Comparison of ENCODE assay signal across 1 cellular context in genomic region chr18:13137939-13138821, GRCh38.
TF ChIP-seq lines count a peak whose summit lies in the region.

No MANE protein-coding gene starts in this region.

TF ChIP-seq in HepG2, 621 proteins besides CTCF, POLR2A, EP300 and RAD21 (continued from another document and continues in another):
- TF ChIP-seq ZNF781 (CRISPR knock-in tag; IDR thresholded peaks at IDR 0.05; ENCODE audit: borderline replicate concordance, not compliant biosample characterization) (no peak), ZNF597 (CRISPR knock-in tag; IDR thresholded peaks at IDR 0.05) (no peak), THAP11 (CRISPR knock-in tag; IDR thresholded peaks at IDR 0.05) (no peak; the same call in 1 of the 2 replicates), DZIP1 (CRISPR knock-in tag; IDR thresholded peaks at IDR 0.05) (no peak), JUNB (CRISPR knock-in tag; IDR thresholded peaks at IDR 0.05; ENCODE audit: borderline replicate concordance) (no peak), NONO (IDR thresholded peaks at IDR 0.05) (no peak), NONO (CRISPR knock-in tag; conservative IDR thresholded peaks at IDR 0.05) (peak; percentile 25; the same call in 1 of the 2 replicates), CEBPZ (IDR thresholded peaks at IDR 0.05; ENCODE audit: low read length) (no peak), ZNF343 (CRISPR knock-in tag; IDR thresholded peaks at IDR 0.05) (no peak), GTF3A (CRISPR knock-in tag; conservative IDR thresholded peaks at IDR 0.05) (no peak), NCOR1 (IDR thresholded peaks at IDR 0.05; ENCODE audit: borderline replicate concordance, low read length) (peak; percentile 76; the same call in 1 of the 2 replicates), NFE2 (CRISPR knock-in tag; IDR thresholded peaks at IDR 0.05) (no peak), ZBTB26 (CRISPR knock-in tag; IDR thresholded peaks at IDR 0.05; ENCODE audit: borderline replicate concordance) (peak; percentile 28; the same call in 1 of the 2 replicates), ZNF296 (CRISPR knock-in tag; conservative IDR thresholded peaks at IDR 0.05) (0 out of 2 replicates have a peak, but pooled peaks have one; percentile 31), NBN (conservative IDR thresholded peaks at IDR 0.05) (no peak), SALL1 (CRISPR knock-in tag; IDR thresholded peaks at IDR 0.05) (no peak), RCOR2 (CRISPR knock-in tag; IDR thresholded peaks at IDR 0.05) (peak; percentile 16; the same call in 1 of the 2 replicates), ATAD3A (CRISPR knock-in tag; IDR thresholded peaks at IDR 0.05) (no peak), ZFP36L2 (CRISPR knock-in tag; IDR thresholded peaks at IDR 0.05) (no peak), MXD1 (CRISPR knock-in tag; IDR thresholded peaks at IDR 0.05) (0 out of 2 replicates have a peak, but pooled peaks have one; percentile 29), FOXO4 (CRISPR knock-in tag; conservative IDR thresholded peaks at IDR 0.05) (no peak), ZNF598 (CRISPR knock-in tag; IDR thresholded peaks at IDR 0.05; ENCODE audit: borderline replicate concordance) (peak; percentile 83; the same call in 1 of the 2 replicates), ZSCAN21 (CRISPR knock-in tag; IDR thresholded peaks at IDR 0.05; ENCODE audit: borderline replicate concordance) (0 out of 2 replicates have a peak, but pooled peaks have one; percentile 56), TBX2 (CRISPR knock-in tag; IDR thresholded peaks at IDR 0.05; ENCODE audit: borderline replicate concordance) (no peak; the same call in 1 of the 2 replicates), ZBTB25 (CRISPR knock-in tag; IDR thresholded peaks at IDR 0.05) (peak; percentile 18; the same call in 1 of the 2 replicates), CENPT (CRISPR knock-in tag; IDR thresholded peaks at IDR 0.05; ENCODE audit: low read depth) (no peak), FOSL1 (CRISPR knock-in tag; IDR thresholded peaks at IDR 0.05; ENCODE audit: borderline replicate concordance) (no peak), SMAD9 (CRISPR knock-in tag; IDR thresholded peaks at IDR 0.05) (0 out of 2 replicates have a peak, but pooled peaks have one; percentile 60), ZNF879 (CRISPR knock-in tag; IDR thresholded peaks at IDR 0.05) (0 out of 2 replicates have a peak, but pooled peaks have one; percentile 31), TCF7L2 (IDR thresholded peaks at IDR 0.05; ENCODE audit: low read depth, low read length) (no peak), SMARCE1 (IDR thresholded peaks at IDR 0.05; ENCODE audit: borderline replicate concordance) (no peak), ZNF281 (CRISPR knock-in tag; IDR thresholded peaks at IDR 0.05; ENCODE audit: borderline replicate concordance) (no peak), EED (CRISPR knock-in tag; IDR thresholded peaks at IDR 0.05) (peak; percentile 69; the same call in 1 of the 2 replicates), ZBTB21 (CRISPR knock-in tag; IDR thresholded peaks at IDR 0.05) (no peak), LCORL (IDR thresholded peaks at IDR 0.05) (peak; percentile 85), LCORL (CRISPR knock-in tag; IDR thresholded peaks at IDR 0.05) (no peak), TEAD3 (CRISPR knock-in tag; optimal IDR thresholded peaks at IDR 0.05; ENCODE audit: borderline replicate concordance) (peak; percentile 49), ZNF572 (CRISPR knock-in tag; IDR thresholded peaks at IDR 0.05) (no peak), KAT8 (CRISPR knock-in tag; IDR thresholded peaks at IDR 0.05) (0 out of 2 replicates have a peak, but pooled peaks have one; percentile 49)
